In the genomic region with DNA sequence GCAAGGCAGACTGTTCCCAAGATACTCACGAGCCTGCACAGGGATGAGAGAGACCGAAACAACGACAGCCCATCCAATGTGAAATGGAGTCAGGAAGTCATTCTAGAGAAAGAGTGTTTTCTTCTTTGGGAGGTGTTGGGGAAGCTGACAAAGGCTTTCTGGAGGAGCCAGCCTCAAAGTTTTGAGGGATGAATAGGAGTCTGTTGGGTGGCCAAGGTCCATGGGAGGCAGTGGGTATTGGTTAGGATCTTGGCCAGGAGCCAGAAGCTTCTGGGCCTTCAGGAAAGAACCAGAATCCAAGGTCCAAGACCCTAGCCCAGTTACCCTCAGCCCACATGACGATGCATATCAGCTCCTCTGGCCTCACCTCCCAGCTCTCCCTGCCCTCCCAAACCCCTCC, we compare ENCODE assay signal across 29 cellular contexts. TPM values are rescaled to one million over a fixed set of nuclear protein-coding genes. Genes with fewer than 3 reads are reported as not detected.
"Had no signal": no experiment of that assay in that cellular context is flagged by ENCODE, and none has a peak within 500 bp of the region (broad histone marks: within the 10 kb centered on the region; RNA-seq: fewer than 3 reads in every experiment).

No MANE protein-coding gene starts in this region.

- H3K36me3 Mint-ChIP-seq: activated naive CD8-positive, alpha-beta T cell treated with anti-CD3 and anti-CD28 coated beads, Interleukin-2, amount 10 ng/mL, durations not matched to agents 7 days and 5 days had no signal

- H3K4me1 Mint-ChIP-seq: activated B cell treated with CpG ODN at 0.5 μM for 24 hours; activated CD4-positive, alpha-beta T cell treated with anti-CD3 and anti-CD28 coated beads, Interleukin-2, amount 10 ng/mL, durations not matched to agents 7 days and 5 days; activated naive CD8-positive, alpha-beta T cell treated with anti-CD3 and anti-CD28 coated beads, Interleukin-2, amount 10 ng/mL, durations not matched to agents 7 days and 5 days; T-helper 17 cell had no signal

- H3K4me3 ChIP-seq: adrenal gland, breast epithelium, MG63, SJSA1 had no signal

- H3K4me1 ChIP-seq: adrenal gland, breast epithelium, SJSA1 had no signal

- DNase-seq: activated B cell treated with CpG ODN at 0.5 μM for 24 hours; activated CD4-positive, alpha-beta memory T cell treated with anti-CD3 and anti-CD28 coated beads for 36 hours; activated CD4-positive, alpha-beta T cell treated with anti-CD3 and anti-CD28 coated beads for 1 hour; activated CD4-positive, alpha-beta T cell treated with anti-CD3 and anti-CD28 coated beads, Interleukin-2, amount 10 ng/mL, durations not matched to agents 7 days and 5 days; activated CD8-positive, alpha-beta memory T cell treated with anti-CD3 and anti-CD28 coated beads for 24 hours; activated effector memory CD4-positive, alpha-beta T cell treated with anti-CD3 and anti-CD28 coated beads, Interleukin-2, amount 50 U/mL, for 16 hours; activated naive CD4-positive, alpha-beta T cell treated with anti-CD3 and anti-CD28 coated beads for 36 hours; activated naive CD8-positive, alpha-beta T cell treated with anti-CD3 and anti-CD28 coated beads, Interleukin-2, amount 10 ng/mL, durations not matched to agents 7 days and 5 days; activated T-cell treated with anti-CD3 and anti-CD28 coated beads, Interleukin-2, amount 50 U/mL, for 4 hours; anterior cingulate cortex; caudate nucleus; MG63; MV-4-11; NCI-H1105; NCI-H1436; NCI-H1694 treated with DMSO at 0.1 percent for 48 hours; NCI-H2029 treated with DMSO at 0.1 percent for 48 hours; NCI-H345; NCI-H510A; NCI-H526 treated with DMSO at 0.1 percent for 48 hours; NCI-H82; OCI-M1; RPMI8226; T-helper 17 cell; T-helper 9 cell had no signal

- H3K27ac ChIP-seq: adrenal gland, breast epithelium, SJSA1 had no signal

- H3K27me3 ChIP-seq: adrenal gland, breast epithelium, MG63, SJSA1 had no signal

- H3K36me3 ChIP-seq: adrenal gland, breast epithelium, MG63, SJSA1 had no signal

- H3K27ac Mint-ChIP-seq: activated B cell treated with CpG ODN at 0.5 μM for 24 hours; activated CD4-positive, alpha-beta memory T cell treated with anti-CD3 and anti-CD28 coated beads for 36 hours; activated CD4-positive, alpha-beta T cell treated with anti-CD3 and anti-CD28 coated beads, Interleukin-2, amount 10 ng/mL, durations not matched to agents 7 days and 5 days; activated naive CD4-positive, alpha-beta T cell treated with anti-CD3 and anti-CD28 coated beads for 36 hours; activated naive CD8-positive, alpha-beta T cell treated with anti-CD3 and anti-CD28 coated beads, Interleukin-2, amount 10 ng/mL, durations not matched to agents 7 days and 5 days; T-helper 17 cell had no signal

- H3K9me3 ChIP-seq: adrenal gland had no signal

- H3K4me3 Mint-ChIP-seq: activated B cell treated with CpG ODN at 0.5 μM for 24 hours; activated CD4-positive, alpha-beta memory T cell treated with anti-CD3 and anti-CD28 coated beads for 36 hours; activated CD4-positive, alpha-beta T cell treated with anti-CD3 and anti-CD28 coated beads, Interleukin-2, amount 10 ng/mL, durations not matched to agents 7 days and 5 days; activated naive CD4-positive, alpha-beta T cell treated with anti-CD3 and anti-CD28 coated beads for 36 hours; activated naive CD8-positive, alpha-beta T cell treated with anti-CD3 and anti-CD28 coated beads, Interleukin-2, amount 10 ng/mL, durations not matched to agents 7 days and 5 days; activated T-cell treated with anti-CD3 and anti-CD28 coated beads, Interleukin-2, amount 50 U/mL, for 4 hours; T-helper 17 cell had no signal

- ATAC-seq: activated T-cell treated with anti-CD3 and anti-CD28 coated beads, Interleukin-2, amount 50 U/mL, for 4 hours; Panc1; T-helper 17 cell had no signal

RNA-seq across cellular contexts. Expression of a gene that starts 59.9 kb away (rescaled TPM):
- total RNA-seq: activated B cell treated with CpG ODN at 0.5 μM for 24 hours; activated CD4-positive, alpha-beta memory T cell treated with anti-CD3 and anti-CD28 coated beads for 36 hours; activated CD4-positive, alpha-beta T cell treated with anti-CD3 and anti-CD28 coated beads, Interleukin-2, amount 10 ng/mL, durations not matched to agents 7 days and 5 days; activated naive CD4-positive, alpha-beta T cell treated with anti-CD3 and anti-CD28 coated beads for 36 hours; activated naive CD8-positive, alpha-beta T cell treated with anti-CD3 and anti-CD28 coated beads, Interleukin-2, amount 10 ng/mL, durations not matched to agents 7 days and 5 days; activated T-cell treated with anti-CD3 and anti-CD28 coated beads, Interleukin-2, amount 50 U/mL, for 4 hours; T-helper 17 cell had no signal
